ENCODE assay signal across 8 cellular contexts in genomic region chr6:44222987-44223470, GRCh38. TPM values are rescaled to one million over a fixed set of nuclear protein-coding genes. Genes with fewer than 3 reads are reported as not detected.
DNase-seq lines count a peak whose midpoint lies in the region; ATAC-seq and TF ChIP-seq lines count a peak whose summit lies in the region.

No MANE protein-coding gene starts in this region.

- H3K27me3 ChIP-seq in NT2/D1 (ENCODE audit: insufficient read depth, insufficient read length) (peaks cover 7% of the 10 kb centered on the region), duodenal mucosa (ENCODE audit: control insufficient read depth in 1 of 2, insufficient read depth in 2 of 2, low read length in 2 of 2) (no peaks in the 10 kb centered on the region), neural progenitor cell (peaks cover 7% of the 10 kb centered on the region)

- H3K36me3 ChIP-seq in NT2/D1 (ENCODE audit: insufficient read depth, insufficient read length, low read length): peaks cover 4% of the 10 kb centered on the region
- no peaks in the 10 kb centered on the region for H3K36me3 ChIP-seq in duodenal mucosa (ENCODE audit: control insufficient read depth in 1 of 2, insufficient read depth in 2 of 2, low read length in 2 of 2)
- no peaks in the 10 kb centered on the region for H3K36me3 ChIP-seq in neural progenitor cell

- H2AFZ ChIP-seq in neural progenitor cell (replicated peaks): peak overlapping the region; percentile 64

- H3K4me3 ChIP-seq in NT2/D1 (ENCODE audit: insufficient read length, low read depth) (peak overlapping the region; percentile 39), duodenal mucosa (ENCODE audit: low read depth in 1 of 2, low read length in 2 of 2) (peak overlapping the region; percentile 44 to 57), neural progenitor cell (peak overlapping the region; percentile 57)

- peak; percentile 63 for DNase-seq in NCI-H2171 treated with DMSO at 0.1 percent for 48 hours (lab: John Stamatoyannopoulos, UW)
- DNase-seq in NCI-H2171 (lab: John Stamatoyannopoulos, UW): no peak
- no peak for DNase-seq in NT2/D1 (ENCODE audit: low read depth, low spot score)
- no peak for DNase-seq in neural progenitor cell (ENCODE audit: low spot score)
- DNase-seq in AG08395 (ENCODE audit: low spot score): no peak

- no peaks in the 10 kb centered on the region for H3K9me3 Mint-ChIP-seq in neural progenitor cell

- H3K27ac ChIP-seq in duodenal mucosa (ENCODE audit: low read depth, low read length): no peak overlapping the region
- no peak overlapping the region for H3K27ac ChIP-seq in neural progenitor cell

- peak overlapping the region; percentile 29 for H3K27ac Mint-ChIP-seq in neural progenitor cell

- H3K4me1 ChIP-seq in NT2/D1 (ENCODE audit: insufficient read depth, insufficient read length) (peaks cover 26% of the 10 kb centered on the region), duodenal mucosa (ENCODE audit: control insufficient read depth in 1 of 2, insufficient read depth in 2 of 2, low read length in 2 of 2) (peaks cover 49 to 50% of the 10 kb centered on the region in 2 donors), neural progenitor cell (peaks cover 60% of the 10 kb centered on the region)

- peaks cover 61% of the 10 kb centered on the region for H3F3A ChIP-seq in neural progenitor cell (ENCODE audit: low read depth)

- H4K20me1 ChIP-seq in neural progenitor cell (ENCODE audit: low read depth): peaks cover 41% of the 10 kb centered on the region

- no peak for ATAC-seq in HG02973 (IDR thresholded peaks at IDR 0.05; ENCODE audit: unreplicated experiment)
- no peak for ATAC-seq in GM21825 (IDR thresholded peaks at IDR 0.05; ENCODE audit: unreplicated experiment)

- H3K9me3 ChIP-seq in NT2/D1 (ENCODE audit: insufficient read depth, low read length) (no peaks in the 10 kb centered on the region), duodenal mucosa (ENCODE audit: control insufficient read depth in 1 of 2, low read length in 2 of 2) (no peaks in the 10 kb centered on the region), neural progenitor cell (ENCODE audit: low read depth) (no peaks in the 10 kb centered on the region)

- TF ChIP-seq CTCF in neural progenitor cell (IDR thresholded peaks at IDR 0.05): no peak

- H3K79me2 ChIP-seq in neural progenitor cell (ENCODE audit: low read depth): peaks cover 31% of the 10 kb centered on the region

- peak overlapping the region; percentile 86 for H3K4me2 ChIP-seq in neural progenitor cell

- H3K27me3 Mint-ChIP-seq in neural progenitor cell (ENCODE audit: insufficient read depth, low read depth): peaks cover 6% of the 10 kb centered on the region

- H3K36me3 Mint-ChIP-seq in neural progenitor cell: peaks cover 3% of the 10 kb centered on the region

- H3K4me1 Mint-ChIP-seq in neural progenitor cell: peaks cover 63% of the 10 kb centered on the region

- H3K9ac ChIP-seq in NT2/D1 (ENCODE audit: insufficient read length, low read depth) (peak overlapping the region; percentile 74), duodenal mucosa (ENCODE audit: low read depth in 1 of 2, low read length in 2 of 2) (peak overlapping the region; percentile 6 to 25), neural progenitor cell (no peak overlapping the region)

- H3K4me3 Mint-ChIP-seq in neural progenitor cell: peak overlapping the region; percentile 85

RNA-seq across cellular contexts. Expression of gene SLC29A1, which starts 0.4 kb away (rescaled TPM):
- 34.8 and 69.7 TPM in 2 replicates for total RNA-seq in neural progenitor cell (ENCODE audit: low replicate concordance)

RNA-seq across cellular contexts. Expression of gene MYMX, which starts 6.3 kb away (rescaled TPM):
- total RNA-seq in neural progenitor cell (ENCODE audit: low replicate concordance): 0.54 and 1.5 TPM in 2 replicates

RNA-seq across cellular contexts. Expression of gene HSP90AB1, which starts 23.9 kb away (rescaled TPM):
- 1,851 and 2,068 TPM in 2 replicates for total RNA-seq in neural progenitor cell (ENCODE audit: low replicate concordance)

RNA-seq across cellular contexts. Expression of gene SLC35B2, which starts 34.3 kb away (rescaled TPM):
- total RNA-seq in neural progenitor cell (ENCODE audit: low replicate concordance): 33.9 and 47.0 TPM in 2 replicates

RNA-seq across cellular contexts. Expression of gene NFKBIE, which starts 42.3 kb away (rescaled TPM):
- total RNA-seq in neural progenitor cell (ENCODE audit: low replicate concordance): 5.1 and 15.5 TPM in 2 replicates
